Comparison of ENCODE assay signal across 8 cellular contexts in genomic region chr12:108801736-108802665, GRCh38. TPM values are rescaled to one million over a fixed set of nuclear protein-coding genes. Genes with fewer than 3 reads are reported as not detected.
DNase-seq lines count a peak whose midpoint lies in the region; ATAC-seq and TF ChIP-seq lines count a peak whose summit lies in the region.
"Had no signal": no experiment of that assay in that cellular context is flagged by ENCODE, and none has a peak within 500 bp of the region (broad histone marks: within the 10 kb centered on the region; RNA-seq: fewer than 3 reads in every experiment).

No MANE protein-coding gene starts in this region.

- ATAC-seq in lung (ENCODE audit: insufficient read depth, low FRiP score) = peak; percentile 35
- peak; percentile 41 to 74 for ATAC-seq in upper lobe of left lung (ENCODE audit: low FRiP score in 2 of 2)
- ATAC-seq in GM21825 (IDR thresholded peaks at IDR 0.05; ENCODE audit: unreplicated experiment) = no peak
- ATAC-seq: stimulated activated memory B cell treated with anti-CD40 and anti-IgM and Interleukin-4, amounts not matched to agents 10 μg/mL and 1 μg/mL and 100 μg/mL, for 72 hours had no signal

- no peak for TF ChIP-seq EP300 in upper lobe of left lung (IDR thresholded peaks at IDR 0.05)

- no peak for TF ChIP-seq POLR2A in upper lobe of left lung (IDR thresholded peaks at IDR 0.05)

- H3K27ac ChIP-seq in lung (ENCODE audit: low read depth in 1 of 2, low read length in 1 of 2) (peak overlapping the region; percentile 79 to 87), upper lobe of left lung (peak overlapping the region; percentile 69 to 78 (median 72))

- peaks cover 95% of the 10 kb centered on the region for H3K36me3 ChIP-seq in MG63
- peaks cover 8 to 64% of the 10 kb centered on the region in 2 donors for H3K36me3 ChIP-seq in lung (ENCODE audit: control insufficient read depth in 2 of 2, insufficient read depth in 2 of 2, low read length in 2 of 2)
- peaks cover 15 to 91% (median 62%) of the 10 kb centered on the region in 4 donors for H3K36me3 ChIP-seq in upper lobe of left lung

- 74 to 80% methylated on average over 17 of the region's 17 CpGs for WGBS in lung, 2 donors
- WGBS in upper lobe of left lung, 2 donors = 78 to 79% methylated on average over 17 of the region's 17 CpGs

- DNase-seq in MG63 = peak; percentile 24
- peak; percentile 93 for DNase-seq in ecto neural progenitor cell (ENCODE audit: low spot score)
- DNase-seq in lung (ENCODE audit: low spot score) = no peak
- DNase-seq in upper lobe of left lung = peak in 1 of 2 donors; percentile 34
- DNase-seq in amygdala (lab: John Stamatoyannopoulos, UW) = no peak
- no peak for DNase-seq in activated CD4-positive, alpha-beta T cell treated with anti-CD3 and anti-CD28 coated beads for 4 hours

- H3K27me3 ChIP-seq in MG63 = no peaks in the 10 kb centered on the region
- no peaks in the 10 kb centered on the region for H3K27me3 ChIP-seq in lung (ENCODE audit: control insufficient read depth, insufficient read depth)
- H3K27me3 ChIP-seq in upper lobe of left lung = no peaks in the 10 kb centered on the region

- H3K4me3 ChIP-seq in MG63 = no peak overlapping the region
- H3K4me3 ChIP-seq in lung = no peak overlapping the region
- H3K4me3 ChIP-seq in upper lobe of left lung = no peak overlapping the region

- H3K4me1 ChIP-seq in lung (ENCODE audit: control insufficient read depth in 2 of 2, insufficient read depth in 2 of 2, low read length in 2 of 2) = peaks cover 0 to 1% of the 10 kb centered on the region in 2 donors
- H3K4me1 ChIP-seq in upper lobe of left lung = peaks cover 9 to 29% (median 22%) of the 10 kb centered on the region in 4 donors

- TF ChIP-seq CTCF in lung (IDR thresholded peaks at IDR 0.05; ENCODE audit: control extremely low read depth, extremely low read depth) = no peak
- no peak for TF ChIP-seq CTCF in upper lobe of left lung (IDR thresholded peaks at IDR 0.05)

- H3K9me3 ChIP-seq in MG63 (no peaks in the 10 kb centered on the region), lung (ENCODE audit: control insufficient read depth in 2 of 2, insufficient read depth in 1 of 2, low read length in 1 of 2) (peaks cover 0 to 2% of the 10 kb centered on the region in 2 donors), upper lobe of left lung (no peaks in the 10 kb centered on the region)

RNA-seq across cellular contexts. Expression of gene SSH1, which starts 55.4 kb away (rescaled TPM):
- 7.0 and 8.7 TPM in 2 replicates for total RNA-seq in MG63 (2014; rRNA removed; shearing (Covaris generic); ENCODE audit: low replicate concordance)
- total RNA-seq in lung = 10 to 100 TPM; 29.0 to 39.5 TPM
- 10 to 100 TPM in 1 of 2 donors, 1 to 10 TPM in 1; 7.2 to 13.4 TPM for polyA plus RNA-seq in lung
- 10 to 100 TPM; 23.9 to 66.0 (median 43.8) TPM for total RNA-seq in upper lobe of left lung

Comparison
In these comparisons a context has a peak if more than half of its experiments do, and no peak if none do; other contexts are left out.
1. DNase-seq: peak in MG63 (single experiment) and ecto neural progenitor cell (single experiment); none in lung (single experiment), amygdala (0 of 56) and activated CD4-positive, alpha-beta T cell treated with anti-CD3 and anti-CD28 coated beads for 4 hours (0 of 2).